In the genomic region with DNA sequence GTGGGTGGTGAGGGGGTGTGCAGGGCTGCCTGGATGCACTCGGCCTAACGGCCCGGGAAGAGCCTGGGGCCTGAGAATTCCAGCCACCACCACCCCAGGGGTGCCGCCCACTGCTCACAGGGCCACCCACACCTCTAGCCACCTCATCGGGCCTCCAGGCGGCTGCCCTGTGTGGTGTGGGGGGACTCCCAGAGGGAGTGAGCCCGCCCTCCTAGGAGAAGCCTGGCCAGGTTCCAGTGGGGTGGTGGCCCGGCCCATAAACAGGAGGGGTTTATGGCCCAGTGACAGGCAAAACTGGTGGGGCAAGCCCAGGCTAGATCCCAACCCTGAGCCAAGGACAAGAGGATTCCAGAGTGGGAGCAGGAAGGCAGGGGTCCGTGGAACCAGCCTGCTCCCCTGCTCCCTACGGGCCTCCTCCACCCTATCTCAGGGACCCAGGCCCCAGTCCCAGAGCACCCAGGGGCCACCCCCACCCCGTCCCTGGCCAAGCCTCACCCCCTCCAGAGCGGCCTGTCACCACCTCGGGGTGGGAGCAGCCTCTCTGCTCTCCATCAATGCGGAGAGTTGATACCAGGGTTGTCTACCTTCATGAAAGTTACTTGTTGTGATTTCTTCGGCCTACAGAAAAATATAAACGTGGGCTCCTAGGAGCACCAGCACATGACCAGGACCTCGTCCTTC, we compare ENCODE assay signal across 11 cellular contexts. TPM values are rescaled to one million over a fixed set of nuclear protein-coding genes. Genes with fewer than 3 reads are reported as not detected.
A peak's percentile ranks its signal among the peaks of the same experiment; 100 is the strongest.
DNase-seq lines count a peak whose midpoint lies in the region; TF ChIP-seq lines count a peak whose summit lies in the region.
"Had no signal": no experiment of that assay in that cellular context is flagged by ENCODE, and none has a peak within 500 bp of the region (broad histone marks: within the 10 kb centered on the region; RNA-seq: fewer than 3 reads in every experiment).

No MANE protein-coding gene starts in this region.

- CTCF ChIA-PET in PC-9 (lab: Charles Lee): interaction anchor here (0.6 kb wide), 1 partner anchor 167 kb away, joined by 4 read pairs; no protein-coding TSS in a partner anchor

- WGBS in esophagus squamous epithelium, 2 donors: 28 to 32% methylated on average over 2 to 4 of the region's 17 CpGs

- BruUV-seq in PC-9 (replicated peaks; lab: Mats Ljungman, UMichigan): no TSS peak

- no peak for TF ChIP-seq CTCF in PC-9 (conservative IDR thresholded peaks at IDR 0.05)
- TF ChIP-seq CTCF in esophagus squamous epithelium (IDR thresholded peaks at IDR 0.05): no peak
- no peak for TF ChIP-seq CTCF in progenitor cell of endocrine pancreas (IDR thresholded peaks at IDR 0.05; ENCODE audit: unreplicated experiment)

- no peaks in the 10 kb centered on the region for H3K9me2 ChIP-seq in PC-9 (ENCODE audit: insufficient read depth)

- H3K4me2 ChIP-seq in PC-9: peak overlapping the region; percentile 63

- H3K9me3 Mint-ChIP-seq in progenitor cell of endocrine pancreas (ENCODE audit: low read depth) (no peaks in the 10 kb centered on the region), immature natural killer cell (peaks cover 0 to 2% (median 0%) of the 10 kb centered on the region in 6 donors)
- H3K9me3 Mint-ChIP-seq: activated T-helper 2 cell treated with anti-CD3 and anti-CD28 coated beads, Interferon-gamma antibody, Interleukin-2, Interleukin-4, amounts not matched to agents 10 μg/mL and 5 μg/mL and 100 μg/mL, durations not matched to agents 14 hours and 24 hours and 36 hours had no signal

- POLR2A ChIA-PET in PC-9 (lab: Charles Lee; ENCODE audit: unreplicated experiment): interaction anchor here (0.5 to 1.4 kb wide), 3 partner anchors 13 to 139 kb away, joined by 3 to 13 read pairs (median 6); a partner anchor contains a TSS

- H3K36me3 Mint-ChIP-seq in progenitor cell of endocrine pancreas (ENCODE audit: insufficient read depth): no peaks in the 10 kb centered on the region
- no peaks in the 10 kb centered on the region for H3K36me3 Mint-ChIP-seq in immature natural killer cell

- H3K4me1 Mint-ChIP-seq in progenitor cell of endocrine pancreas (ENCODE audit: low read depth) (peaks cover 9% of the 10 kb centered on the region), immature natural killer cell (peaks cover 0 to 1% of the 10 kb centered on the region in 2 donors)

- H2AFZ ChIP-seq in PC-9: no peak overlapping the region

- H3K27ac Mint-ChIP-seq in progenitor cell of endocrine pancreas (peak overlapping the region; percentile 62), immature natural killer cell (no peak overlapping the region)
- H3K27ac Mint-ChIP-seq: activated T-helper 2 cell treated with anti-CD3 and anti-CD28 coated beads, Interferon-gamma antibody, Interleukin-2, Interleukin-4, amounts not matched to agents 10 μg/mL and 5 μg/mL and 100 μg/mL, durations not matched to agents 14 hours and 24 hours and 36 hours had no signal

- H3K27me3 ChIP-seq in PC-9 (ENCODE audit: insufficient read depth, low read depth): no peaks in the 10 kb centered on the region
- H3K27me3 ChIP-seq in esophagus squamous epithelium: peaks cover 0 to 2% (median 0%) of the 10 kb centered on the region in 4 donors

- peaks cover 69% of the 10 kb centered on the region for H3K4me1 ChIP-seq in PC-9 (replicated peaks; ENCODE audit: insufficient read depth)
- H3K4me1 ChIP-seq in esophagus squamous epithelium: peaks cover 31 to 47% (median 36%) of the 10 kb centered on the region in 3 donors

- H3K4me3 ChIP-seq in PC-9 (no peak overlapping the region), esophagus squamous epithelium (no peak overlapping the region)

- H3K79me2 ChIP-seq in PC-9 (ENCODE audit: low read depth): no peaks in the 10 kb centered on the region

- H3K4me3 Mint-ChIP-seq in progenitor cell of endocrine pancreas (ENCODE audit: low read depth) (no peak overlapping the region), immature natural killer cell (no peak overlapping the region)

- H4K20me1 ChIP-seq in PC-9 (ENCODE audit: insufficient read depth): no peaks in the 10 kb centered on the region

- DNase-seq in H4 (ENCODE audit: low spot score): peak; percentile 99
- DNase-seq in PC-9: peak; percentile 95 to 100
- no peak for DNase-seq in esophagus squamous epithelium (lab: John Stamatoyannopoulos, UW)
- no peak for DNase-seq in progenitor cell of endocrine pancreas (ENCODE audit: low spot score, unreplicated experiment)
- no peak for DNase-seq in stimulated activated CD4-positive, alpha-beta T cell treated with anti-CD3 and anti-CD28 coated beads, Interleukin-4, amount 100 ng/mL, for 4 hours
- DNase-seq in immature natural killer cell: no peak
- no peak for DNase-seq in stimulated activated CD4-positive, alpha-beta T cell treated with anti-CD3 and anti-CD28 coated beads, Interleukin-4, amount 100 ng/mL, for 24 hours
- DNase-seq in MV-4-11 (lab: John Stamatoyannopoulos, UW): no peak
- DNase-seq: midbrain, NCI-H1436 treated with DMSO at 0.1 percent for 48 hours had no signal

- intact Hi-C loops in PC-9 (cut with micrococcal nuclease; ENCODE audit: unreplicated experiment): loop anchor here (1.0 to 5.0 kb wide), 4 partner anchors 21 to 292 kb away; a partner anchor contains a TSS
- intact Hi-C loops in esophagus squamous epithelium (cut with DNase I): loop anchor here (10.0 kb wide), 1 partner anchor 195 kb away; no protein-coding TSS in a partner anchor

- H3K27ac ChIP-seq in PC-9: peak overlapping the region; percentile 40
- H3K27ac ChIP-seq in esophagus squamous epithelium: peak overlapping the region; percentile 37 to 65 (median 54)

- TF ChIP-seq POLR2A in esophagus squamous epithelium (IDR thresholded peaks at IDR 0.05): no peak

- H3K27me3 Mint-ChIP-seq in progenitor cell of endocrine pancreas (no peaks in the 10 kb centered on the region), immature natural killer cell (ENCODE audit: low read depth in 3 of 3) (peaks cover 0 to 1% (median under 1%) of the 10 kb centered on the region in 3 donors)

- H3F3A ChIP-seq in PC-9 (ENCODE audit: insufficient read depth, low read depth): peaks cover 48% of the 10 kb centered on the region

- H3K9me3 ChIP-seq in PC-9 (ENCODE audit: insufficient read depth, low read depth) (no peaks in the 10 kb centered on the region), esophagus squamous epithelium (peaks cover 0 to 4% (median 0%) of the 10 kb centered on the region in 3 donors)

- no peaks in the 10 kb centered on the region for H3K36me3 ChIP-seq in PC-9 (ENCODE audit: low read depth)
- no peaks in the 10 kb centered on the region for H3K36me3 ChIP-seq in esophagus squamous epithelium

RNA-seq across cellular contexts. Expression of a gene that starts 20.2 kb away (rescaled TPM):
- 37.3 and 38.6 TPM in 2 replicates for total RNA-seq in H4 (2014; rRNA removed; shearing (Covaris generic))
- total RNA-seq in PC-9 (2021) (23.6 and 32.5 TPM in 2 replicates), esophagus squamous epithelium (10 to 100 TPM in 2 of 4 donors, 1 to 10 TPM in 2; 5.1 to 13.5 (median 8.5) TPM), progenitor cell of endocrine pancreas (81.2 and 86.2 TPM in 2 replicates)
- polyA plus RNA-seq in immature natural killer cell: under 1 TPM in 2 of 3 donors, not detected in 1; 0.29 to 0.59 TPM

Comparison
In these comparisons a context has a peak if more than half of its experiments do, and no peak if none do; other contexts are left out.
1. DNase-seq: peak in H4 (single experiment) and PC-9 (2 of 2); none in esophagus squamous epithelium (single experiment), progenitor cell of endocrine pancreas (single experiment), stimulated activated CD4-positive, alpha-beta T cell treated with anti-CD3 and anti-CD28 coated beads, Interleukin-4, amount 100 ng/mL, for 4 hours (0 of 2), immature natural killer cell (0 of 3), stimulated activated CD4-positive, alpha-beta T cell treated with anti-CD3 and anti-CD28 coated beads, Interleukin-4, amount 100 ng/mL, for 24 hours (single experiment) and MV-4-11 (single experiment).